Comparison of ENCODE assay signal across 11 cellular contexts in the genomic region with DNA sequence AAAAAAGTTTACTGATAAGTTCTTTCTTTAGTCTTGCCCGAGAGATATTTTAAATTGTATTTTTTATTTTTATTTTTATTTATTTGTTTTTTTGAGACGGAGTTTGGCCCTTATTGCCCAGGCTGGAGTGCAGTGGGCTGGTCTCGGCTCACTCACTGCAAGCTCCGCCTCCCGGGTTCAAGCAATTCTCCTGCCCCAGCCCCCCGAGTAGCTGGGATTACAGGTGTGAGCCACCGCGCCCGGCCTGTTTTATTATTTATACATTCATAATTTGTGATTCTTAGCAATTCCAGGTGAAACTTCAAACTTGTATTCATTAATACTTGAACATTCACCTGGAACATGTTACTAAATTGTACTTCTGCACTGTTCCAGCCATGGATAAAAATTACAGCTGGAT. TPM values are rescaled to one million over a fixed set of nuclear protein-coding genes. Genes with fewer than 3 reads are reported as not detected.
DNase-seq lines count a peak whose midpoint lies in the region; ATAC-seq and TF ChIP-seq lines count a peak whose summit lies in the region.
"Had no signal": no experiment of that assay in that cellular context is flagged by ENCODE, and none has a peak within 500 bp of the region (broad histone marks: within the 10 kb centered on the region; RNA-seq: fewer than 3 reads in every experiment).

No MANE protein-coding gene starts in this region.

- intact Hi-C loops in Calu3 (cut with micrococcal nuclease; ENCODE audit: unreplicated experiment): no loop called here

- no peaks in the 10 kb centered on the region for H3F3A ChIP-seq in OCI-LY1 (ENCODE audit: insufficient read depth, low read length)

- no peaks in the 10 kb centered on the region for H3K9me3 ChIP-seq in OCI-LY1 (ENCODE audit: low read length)
- H3K9me3 ChIP-seq: SK-N-SH had no signal

- peaks cover 12% of the 10 kb centered on the region; the same call in 1 of the 2 replicates for H3K36me3 ChIP-seq in OCI-LY1 (ENCODE audit: insufficient read depth, low read length)

- peak overlapping the region; percentile 17; the same call in 1 of the 2 replicates for H3K4me2 ChIP-seq in OCI-LY1 (ENCODE audit: low read length)

- no peak overlapping the region for H3K9ac ChIP-seq in OCI-LY1 (ENCODE audit: low read length)

- no peak overlapping the region for H3K27ac ChIP-seq in OCI-LY1 (ENCODE audit: low read depth, low read length, poor library complexity, severe bottlenecking)

- DNase-seq in Calu3 (peak; percentile 28), progenitor cell of endocrine pancreas (ENCODE audit: low spot score, unreplicated experiment) (no peak), SKM-1 (lab: John Stamatoyannopoulos, UW; ENCODE audit: unreplicated experiment) (no peak), cerebellum (ENCODE audit: low spot score) (no peak)
- DNase-seq: DMS79 treated with DMSO at 0.1 percent for 48 hours; NCI-H524 treated with DMSO at 0.1 percent for 48 hours; SK-N-SH; stimulated activated CD8-positive, alpha-beta memory T cell treated with anti-CD3 and anti-CD28 coated beads, Interleukin-4, amount 100 ng/mL, for 48 hours had no signal

- BruUV-seq in Calu3 (replicated peaks; lab: Mats Ljungman, UMichigan): no TSS peak

- TF ChIP-seq CTCF in Calu3 (IDR thresholded peaks at IDR 0.05; ENCODE audit: unreplicated experiment) (no peak), OCI-LY1 (IDR thresholded peaks at IDR 0.05; ENCODE audit: low read length) (no peak), brain (conservative IDR thresholded peaks at IDR 0.05) (no peak), progenitor cell of endocrine pancreas (IDR thresholded peaks at IDR 0.05; ENCODE audit: unreplicated experiment) (no peak)

- no peaks in the 10 kb centered on the region for H4K20me1 ChIP-seq in OCI-LY1 (ENCODE audit: insufficient read depth, low read length)

- peaks cover 9% of the 10 kb centered on the region for H3K4me1 Mint-ChIP-seq in Calu3 (ENCODE audit: low read depth, unreplicated experiment)
- H3K4me1 Mint-ChIP-seq in brain: peaks cover 59% of the 10 kb centered on the region
- H3K4me1 Mint-ChIP-seq in progenitor cell of endocrine pancreas (ENCODE audit: low read depth): peaks cover 28% of the 10 kb centered on the region

- CTCF ChIA-PET in Calu3 (lab: Charles Lee): interaction anchor here (0.6 kb wide), 1 partner anchor 56 kb away, joined by 4 read pairs; no protein-coding TSS in a partner anchor

- no peaks in the 10 kb centered on the region for H3K27me3 ChIP-seq in OCI-LY1 (ENCODE audit: insufficient read depth, low read length)

- peaks cover 47% of the 10 kb centered on the region for H3K4me1 ChIP-seq in OCI-LY1 (ENCODE audit: insufficient read depth, low read length, severe bottlenecking)

- H3K27ac Mint-ChIP-seq in Calu3 (ENCODE audit: unreplicated experiment) (peak overlapping the region; percentile 33), brain (peak overlapping the region in 4 of 5 experiments; percentile 5 to 99 (median 73)), progenitor cell of endocrine pancreas (peak overlapping the region; percentile 59)

- H3K9me3 Mint-ChIP-seq in Calu3 (ENCODE audit: low read depth, unreplicated experiment) (no peaks in the 10 kb centered on the region), brain (peaks cover 0 to 3% (median 0%) of the 10 kb centered on the region in 5 experiments), progenitor cell of endocrine pancreas (ENCODE audit: low read depth) (no peaks in the 10 kb centered on the region)

- H2AFZ ChIP-seq in OCI-LY1 (ENCODE audit: low read length): no peak overlapping the region

- no peaks in the 10 kb centered on the region for H3K9me2 ChIP-seq in OCI-LY1 (ENCODE audit: low read depth, low read length)
- H3K9me2 ChIP-seq: SK-N-SH had no signal

- H3K27me3 Mint-ChIP-seq in Calu3 (ENCODE audit: unreplicated experiment) (no peaks in the 10 kb centered on the region), brain (peaks cover 20% of the 10 kb centered on the region), progenitor cell of endocrine pancreas (peaks cover 9% of the 10 kb centered on the region)

- peaks cover 69% of the 10 kb centered on the region for H3K79me2 ChIP-seq in OCI-LY1 (ENCODE audit: insufficient read depth, low read length)

- peak overlapping the region; percentile 85 for H3K4me3 Mint-ChIP-seq in Calu3 (ENCODE audit: low read depth, unreplicated experiment)
- peak overlapping the region; percentile 94 to 97 (median 95) for H3K4me3 Mint-ChIP-seq in brain
- peak overlapping the region; percentile 89 for H3K4me3 Mint-ChIP-seq in progenitor cell of endocrine pancreas (ENCODE audit: low read depth)

- no peak for ATAC-seq in GM18868 (IDR thresholded peaks at IDR 0.05; ENCODE audit: unreplicated experiment)

- peaks cover 46% of the 10 kb centered on the region for H3K36me3 Mint-ChIP-seq in Calu3 (ENCODE audit: insufficient read depth, unreplicated experiment)
- H3K36me3 Mint-ChIP-seq in brain: peaks cover 10% of the 10 kb centered on the region
- H3K36me3 Mint-ChIP-seq in progenitor cell of endocrine pancreas (ENCODE audit: insufficient read depth): peaks cover 2% of the 10 kb centered on the region

- H3K4me3 ChIP-seq in OCI-LY1 (ENCODE audit: low read depth, low read length, poor library complexity, severe bottlenecking): no peak overlapping the region

RNA-seq across cellular contexts. Expression of a gene that starts 2.9 kb away (rescaled TPM):
- total RNA-seq in Calu3 (2022) (81.4 and 81.6 TPM in 2 replicates), progenitor cell of endocrine pancreas (103 and 111 TPM in 2 replicates), cerebellum (99.1 TPM)
- polyA plus RNA-seq in brain (ENCODE audit: insufficient read depth, low read depth, low replicate concordance): 16.0 TPM
